25 cellular contexts compared by ENCODE assay signal in genomic region chr17:5209396-5209795, GRCh38. TPM values are rescaled to one million over a fixed set of nuclear protein-coding genes. Genes with fewer than 3 reads are reported as not detected.
DNase-seq lines count a peak whose midpoint lies in the region; ATAC-seq, FAIRE-seq and TF ChIP-seq lines count a peak whose summit lies in the region.
"Had no signal": no experiment of that assay in that cellular context is flagged by ENCODE, and none has a peak within 500 bp of the region (broad histone marks: within the 10 kb centered on the region; RNA-seq: fewer than 3 reads in every experiment).

No MANE protein-coding gene starts in this region.

- intact Hi-C loops in HepG2 (cut with micrococcal nuclease; ENCODE audit: unreplicated experiment): no loop called here

- H3K4me2 ChIP-seq in SU-DHL-6 (ENCODE audit: low read depth, low read length, poor library complexity, severe bottlenecking): no peak overlapping the region
- no peak overlapping the region for H3K4me2 ChIP-seq in HepG2 (ENCODE audit: low read depth, low read length)

- POLR2A ChIA-PET in HepG2 (lab: Yijun Ruan, JAX): no interaction called here

- TF ChIP-seq POLR2A in HepG2 (IDR thresholded peaks at IDR 0.05; ENCODE audit: insufficient read depth in 1 of 2, low read depth in 2 of 2, low read length in 2 of 2): no peak

- WGBS in HepG2 (ENCODE audit: low lambda C conversion rate): 54% methylated on average over 2 of the region's 3 CpGs

- CTCF ChIA-PET in HepG2 (lab: Yijun Ruan, JAX; ENCODE audit: low intra/inter-chr PET ratio, low total read pairs): no interaction called here

- TF ChIP-seq EP300 in HepG2 (IDR thresholded peaks at IDR 0.05; ENCODE audit: low read depth in 2 of 2, low read length in 2 of 2) (no peak), HepG2 (CRISPR knock-in tag; IDR thresholded peaks at IDR 0.05; ENCODE audit: borderline replicate concordance) (no peak)

- peak overlapping the region; percentile 86; the same call in 1 of the 2 replicates for H3K27ac ChIP-seq in SU-DHL-6 (ENCODE audit: low read depth, low read length)
- no peak overlapping the region for H3K27ac ChIP-seq in HepG2 (ENCODE audit: extremely low read length, insufficient read depth, low read length)
- H3K27ac ChIP-seq: body of pancreas, esophagus muscularis mucosa, sigmoid colon, suprapubic skin had no signal

- H3K27me3 ChIP-seq in SU-DHL-6 (ENCODE audit: low read length) (no peaks in the 10 kb centered on the region), HepG2 (ENCODE audit: control insufficient read depth in 1 of 2, insufficient read depth in 2 of 2, low read length in 2 of 2) (no peaks in the 10 kb centered on the region)
- H3K27me3 ChIP-seq: body of pancreas, esophagus muscularis mucosa, sigmoid colon, suprapubic skin had no signal

- H2AFZ ChIP-seq in SU-DHL-6 (ENCODE audit: low read depth, low read length, severe bottlenecking) (no peak overlapping the region), HepG2 (ENCODE audit: low read length) (no peak overlapping the region)

- no peak for FAIRE-seq in HepG2 (lab: Jason Lieb, UNC)
- FAIRE-seq: GM18507, urothelium cell line had no signal

- H3K9ac ChIP-seq in SU-DHL-6 (ENCODE audit: low read length) (no peak overlapping the region), HepG2 (ENCODE audit: insufficient read depth, low read depth, low read length) (no peak overlapping the region)

- H3K9me3 ChIP-seq in SU-DHL-6 (ENCODE audit: insufficient read depth, low read length): no peaks in the 10 kb centered on the region
- no peaks in the 10 kb centered on the region for H3K9me3 ChIP-seq in HepG2 (ENCODE audit: low read length)
- H3K9me3 ChIP-seq: body of pancreas, esophagus muscularis mucosa, HAP-1, sigmoid colon, suprapubic skin had no signal

- H3K79me2 ChIP-seq in SU-DHL-6 (ENCODE audit: insufficient read depth, low read length) (no peaks in the 10 kb centered on the region), HepG2 (ENCODE audit: insufficient read depth, low read length) (no peaks in the 10 kb centered on the region)

- peaks cover 25% of the 10 kb centered on the region; the same call in 1 of the 2 replicates for H3F3A ChIP-seq in SU-DHL-6 (ENCODE audit: insufficient read depth)

- no peaks in the 10 kb centered on the region for H3K4me1 ChIP-seq in HepG2 (ENCODE audit: insufficient read depth, low read length)
- H3K4me1 ChIP-seq: body of pancreas, esophagus muscularis mucosa, HAP-1, sigmoid colon, suprapubic skin had no signal

- no peak for ATAC-seq in HepG2
- ATAC-seq: activated T-helper 17 cell treated with anti-CD3 and anti-CD28 coated beads, Interleukin-2, amount 50 U/mL, for 72 hours; body of pancreas; natural killer cell treated with Interleukin-12 subunit alpha and Interleukin-12 subunit beta and Interleukin-15 and Interleukin-18, amount 100 ng/mL, for 72 hours; Panc1 had no signal

- no peaks in the 10 kb centered on the region for H3K9me2 ChIP-seq in SU-DHL-6 (replicated peaks; ENCODE audit: insufficient read depth, low read length)

- DNase-seq in ELR (ENCODE audit: low read depth): peak; percentile 36
- peak; percentile 64 to 78 for DNase-seq in foreskin fibroblast
- DNase-seq in stromal cell of bone marrow (ENCODE audit: low read depth): peak; percentile 93
- no peak for DNase-seq in NCI-H524 treated with DMSO at 0.1 percent for 48 hours (lab: John Stamatoyannopoulos, UW)
- DNase-seq in CD1c-positive myeloid dendritic cell (ENCODE audit: extremely low spot score): no peak
- DNase-seq in HepG2 (ENCODE audit: low spot score): no peak
- DNase-seq: activated CD8-positive, alpha-beta memory T cell treated with anti-CD3 and anti-CD28 coated beads, Interleukin-2, amount 50 U/mL, for 4 hours; activated naive CD8-positive, alpha-beta T cell treated with anti-CD3 and anti-CD28 coated beads for 36 hours; body of pancreas; DMS79 treated with DMSO at 0.1 percent for 48 hours; effector CD8-positive, alpha-beta T cell; NCI-H2081 treated with DMSO at 0.1 percent for 48 hours; NCI-H510A; sigmoid colon had no signal

- BruUV-seq in HepG2 (replicated peaks; lab: Mats Ljungman, UMichigan): no TSS peak

- H3K4me3 ChIP-seq in SU-DHL-6 (ENCODE audit: insufficient read depth, low read length, poor library complexity, severe bottlenecking) (no peak overlapping the region), foreskin fibroblast (ENCODE audit: low read depth in 1 of 2, low read length in 2 of 2) (no peak overlapping the region), HepG2 (replicated peaks in 1 of 3; ENCODE audit: insufficient read depth in 1 of 3, low read depth in 2 of 3, low read length in 3 of 3) (no peak overlapping the region)
- H3K4me3 ChIP-seq: body of pancreas, esophagus muscularis mucosa, HAP-1, sigmoid colon, suprapubic skin had no signal

- no peak for TF ChIP-seq RAD21 in HepG2 (CRISPR knock-in tag; IDR thresholded peaks at IDR 0.05)

- in situ Hi-C loops in HepG2 (cut with HindIII; ENCODE audit: extremely low pct_ligation_motif_present, low pct_unique_long_range_greater_than_20kb): no loop called here

- TF ChIP-seq CTCF in SU-DHL-6 (IDR thresholded peaks at IDR 0.05; ENCODE audit: insufficient read depth, low read length, poor library complexity, severe bottlenecking) (no peak), foreskin fibroblast (IDR thresholded peaks at IDR 0.05; ENCODE audit: low read depth, low read length) (no peak), HepG2 (CRISPR knock-in tag; IDR thresholded peaks at IDR 0.05) (no peak)

- H3K36me3 ChIP-seq in SU-DHL-6 (ENCODE audit: low read length) (no peaks in the 10 kb centered on the region), HepG2 (replicated peaks in 1 of 2; ENCODE audit: control insufficient read depth in 1 of 2, insufficient read depth in 2 of 2, low read length in 2 of 2) (no peaks in the 10 kb centered on the region)
- H3K36me3 ChIP-seq: HAP-1 had no signal

- H4K20me1 ChIP-seq in SU-DHL-6 (ENCODE audit: low read depth, low read length) (no peaks in the 10 kb centered on the region), HepG2 (ENCODE audit: insufficient read depth, low read length) (no peaks in the 10 kb centered on the region)

TF ChIP-seq in HepG2, 621 proteins besides CTCF, POLR2A, EP300 and RAD21 (continues in another document):
- TF ChIP-seq HMG20B (CRISPR knock-in tag; conservative IDR thresholded peaks at IDR 0.05) (no peak), CENPT (CRISPR knock-in tag; IDR thresholded peaks at IDR 0.05; ENCODE audit: low read depth) (no peak), GLI4 (CRISPR knock-in tag; IDR thresholded peaks at IDR 0.05; ENCODE audit: borderline replicate concordance) (no peak), XRCC5 (optimal IDR thresholded peaks at IDR 0.05; ENCODE audit: low read length) (no peak), SMARCC2 (IDR thresholded peaks at IDR 0.05) (no peak), ZNF256 (CRISPR knock-in tag; conservative IDR thresholded peaks at IDR 0.05) (no peak), AHR (CRISPR knock-in tag; IDR thresholded peaks at IDR 0.05) (no peak), NR2F6 (IDR thresholded peaks at IDR 0.05) (no peak), NR2F6 (CRISPR knock-in tag; IDR thresholded peaks at IDR 0.05) (no peak)

RNA-seq across cellular contexts. Expression of gene ZNF594, which starts 17.7 kb away (rescaled TPM):
- 9.0 and 9.6 TPM in 2 replicates for total RNA-seq in HepG2 (2016; rRNA removed; fragmentation: Illumina TruSeq; extraction: Trizol)
- 1.1 and 2.2 TPM in 2 replicates for total RNA-seq in HepG2 (2016; cell fraction: cytosol; rRNA removed; fragmentation: Illumina TruSeq; extraction: Trizol; ENCODE audit: low read depth)
- 9.2 and 10.9 TPM in 2 replicates for total RNA-seq in HepG2 (2016; cell fraction: insoluble cytoplasmic fraction; rRNA removed; fragmentation: Illumina TruSeq; extraction: Trizol)
- total RNA-seq in HepG2 (2016; cell fraction: membrane; rRNA removed; fragmentation: Illumina TruSeq; extraction: Trizol): 4.9 and 5.1 TPM in 2 replicates
- total RNA-seq in HepG2 (2016; cell fraction: nucleus; rRNA removed; fragmentation: Illumina TruSeq; extraction: Trizol): 13.9 and 16.3 TPM in 2 replicates
- polyA plus RNA-seq in HepG2 (2011; rRNA removed): 2.9 TPM in 2 replicates
- polyA plus RNA-seq in HepG2 (2011; cell fraction: cytosol; rRNA removed): 1.3 and 1.8 TPM in 2 replicates
- polyA plus RNA-seq in HepG2 (2011; cell fraction: nucleus; rRNA removed): 9.2 and 9.7 TPM in 2 replicates
- 3.0 and 3.4 TPM in 2 replicates for polyA plus RNA-seq in HepG2 (2012)
- polyA plus RNA-seq in HepG2 (2016; cell fraction: cytosol; fragmentation: Illumina TruSeq; extraction: Trizol; ENCODE audit: low read depth): 0.53 and 0.61 TPM in 2 replicates
- polyA plus RNA-seq in HepG2 (2016; cell fraction: insoluble cytoplasmic fraction; fragmentation: Illumina TruSeq; extraction: Trizol; ENCODE audit: low read depth): 4.1 and 4.2 TPM in 2 replicates
- 1.00 and 1.7 TPM in 2 replicates for polyA plus RNA-seq in HepG2 (2016; cell fraction: membrane; fragmentation: Illumina TruSeq; extraction: Trizol; ENCODE audit: low read depth)
- 15.7 and 18.5 TPM in 2 replicates for polyA plus RNA-seq in HepG2 (2016; cell fraction: nucleus; fragmentation: Illumina TruSeq; extraction: Trizol; ENCODE audit: insufficient read depth, low read depth)
- polyA minus RNA-seq in HepG2 (2011; rRNA and poly(A)+ RNA removed; ENCODE audit: low replicate concordance): 3.6 and 5.3 TPM in 2 replicates
- polyA minus RNA-seq in HepG2 (2011; cell fraction: cytosol; rRNA and poly(A)+ RNA removed): 3.0 and 3.5 TPM in 2 replicates
- 14.4 and 19.0 TPM in 2 replicates for polyA minus RNA-seq in HepG2 (2011; cell fraction: nucleus; rRNA and poly(A)+ RNA removed)

RNA-seq across cellular contexts. Expression of gene SCIMP, which starts 25.3 kb away (rescaled TPM):
- not detected in 2 replicates for total RNA-seq in HepG2 (2016; rRNA removed; fragmentation: Illumina TruSeq; extraction: Trizol)
- total RNA-seq in HepG2 (2016; cell fraction: cytosol; rRNA removed; fragmentation: Illumina TruSeq; extraction: Trizol; ENCODE audit: low read depth): not detected in 2 replicates
- not detected in 2 replicates for total RNA-seq in HepG2 (2016; cell fraction: insoluble cytoplasmic fraction; rRNA removed; fragmentation: Illumina TruSeq; extraction: Trizol)
- not detected in 2 replicates for total RNA-seq in HepG2 (2016; cell fraction: membrane; rRNA removed; fragmentation: Illumina TruSeq; extraction: Trizol)
- not detected in 2 replicates for total RNA-seq in HepG2 (2016; cell fraction: nucleus; rRNA removed; fragmentation: Illumina TruSeq; extraction: Trizol)
- not detected in 2 replicates for polyA plus RNA-seq in HepG2 (2011; rRNA removed)
- polyA plus RNA-seq in HepG2 (2011; cell fraction: cytosol; rRNA removed): not detected in 2 replicates
- not detected in 2 replicates for polyA plus RNA-seq in HepG2 (2011; cell fraction: nucleus; rRNA removed)
- not detected in 2 replicates for polyA plus RNA-seq in HepG2 (2012)
- not detected in 2 replicates for polyA plus RNA-seq in HepG2 (2016; cell fraction: cytosol; fragmentation: Illumina TruSeq; extraction: Trizol; ENCODE audit: low read depth)
- polyA plus RNA-seq in HepG2 (2016; cell fraction: insoluble cytoplasmic fraction; fragmentation: Illumina TruSeq; extraction: Trizol; ENCODE audit: low read depth): not detected in 2 replicates
- not detected in 2 replicates for polyA plus RNA-seq in HepG2 (2016; cell fraction: membrane; fragmentation: Illumina TruSeq; extraction: Trizol; ENCODE audit: low read depth)
- not detected in 2 replicates for polyA plus RNA-seq in HepG2 (2016; cell fraction: nucleus; fragmentation: Illumina TruSeq; extraction: Trizol; ENCODE audit: insufficient read depth, low read depth)
- polyA minus RNA-seq in HepG2 (2011; rRNA and poly(A)+ RNA removed; ENCODE audit: low replicate concordance): 0.19 TPM in 1 of 2 replicates, not detected in the other
- not detected in 2 replicates for polyA minus RNA-seq in HepG2 (2011; cell fraction: cytosol; rRNA and poly(A)+ RNA removed)
- polyA minus RNA-seq in HepG2 (2011; cell fraction: nucleus; rRNA and poly(A)+ RNA removed): not detected in 2 replicates
- total RNA-seq: activated naive CD8-positive, alpha-beta T cell treated with anti-CD3 and anti-CD28 coated beads for 36 hours; activated T-helper 17 cell treated with anti-CD3 and anti-CD28 coated beads, Interleukin-2, amount 50 U/mL, for 72 hours; chondrocyte; MCF 10A; suprapubic skin had no signal

Comparison
In these comparisons a context has a peak if more than half of its experiments do, and no peak if none do; other contexts are left out.
1. DNase-seq: peak in ELR (single experiment), foreskin fibroblast (2 of 2) and stromal cell of bone marrow (single experiment); none in NCI-H524 treated with DMSO at 0.1 percent for 48 hours (single experiment), CD1c-positive myeloid dendritic cell (single experiment) and HepG2 (single experiment).